In the genomic region with DNA sequence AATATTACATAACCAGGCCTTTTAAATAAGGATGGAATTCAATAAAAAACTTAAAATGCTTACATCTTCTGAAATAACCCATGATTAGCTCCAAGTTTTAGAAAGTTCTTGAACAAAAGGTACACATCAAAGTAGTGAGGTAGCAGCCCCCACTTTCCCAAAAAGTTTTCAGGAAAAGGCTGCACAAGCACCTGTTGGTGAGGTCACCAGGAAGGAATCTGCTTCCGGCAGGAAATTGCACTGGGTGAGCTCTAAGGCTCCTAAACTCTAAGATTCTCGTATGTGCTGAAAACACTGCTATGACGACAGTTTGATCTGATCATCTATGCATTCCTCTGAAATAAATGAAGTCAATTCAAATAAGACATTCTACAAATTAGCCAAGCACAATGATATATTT, we compare ENCODE assay signal across 1 cellular context.
TF ChIP-seq lines count a peak whose summit lies in the region.

No MANE protein-coding gene starts in this region.

TF ChIP-seq in WTC11, 78 proteins besides CTCF, POLR2A, EP300 and RAD21 (continued from another document):
- TF ChIP-seq, protein P1, sequence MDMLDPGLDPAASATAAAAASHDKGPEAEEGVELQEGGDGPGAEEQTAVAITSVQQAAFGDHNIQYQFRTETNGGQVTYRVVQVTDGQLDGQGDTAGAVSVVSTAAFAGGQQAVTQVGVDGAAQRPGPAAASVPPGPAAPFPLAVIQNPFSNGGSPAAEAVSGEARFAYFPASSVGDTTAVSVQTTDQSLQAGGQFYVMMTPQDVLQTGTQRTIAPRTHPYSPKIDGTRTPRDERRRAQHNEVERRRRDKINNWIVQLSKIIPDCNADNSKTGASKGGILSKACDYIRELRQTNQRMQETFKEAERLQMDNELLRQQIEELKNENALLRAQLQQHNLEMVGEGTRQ (CRISPR knock-in tag; IDR thresholded peaks at IDR 0.05), result no peak
- no peak for TF ChIP-seq CREB1 (CRISPR knock-in tag; IDR thresholded peaks at IDR 0.05)
- TF ChIP-seq, protein P2, sequence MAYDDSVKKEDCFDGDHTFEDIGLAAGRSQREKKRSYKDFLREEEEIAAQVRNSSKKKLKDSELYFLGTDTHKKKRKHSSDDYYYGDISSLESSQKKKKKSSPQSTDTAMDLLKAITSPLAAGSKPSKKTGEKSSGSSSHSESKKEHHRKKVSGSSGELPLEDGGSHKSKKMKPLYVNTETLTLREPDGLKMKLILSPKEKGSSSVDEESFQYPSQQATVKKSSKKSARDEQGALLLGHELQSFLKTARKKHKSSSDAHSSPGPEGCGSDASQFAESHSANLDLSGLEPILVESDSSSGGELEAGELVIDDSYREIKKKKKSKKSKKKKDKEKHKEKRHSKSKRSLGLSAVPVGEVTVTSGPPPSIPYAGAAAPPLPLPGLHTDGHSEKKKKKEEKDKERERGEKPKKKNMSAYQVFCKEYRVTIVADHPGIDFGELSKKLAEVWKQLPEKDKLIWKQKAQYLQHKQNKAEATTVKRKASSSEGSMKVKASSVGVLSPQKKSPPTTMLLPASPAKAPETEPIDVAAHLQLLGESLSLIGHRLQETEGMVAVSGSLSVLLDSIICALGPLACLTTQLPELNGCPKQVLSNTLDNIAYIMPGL (CRISPR knock-in tag; IDR thresholded peaks at IDR 0.05), result no peak
- TF ChIP-seq NFYB (CRISPR knock-in tag; conservative IDR thresholded peaks at IDR 0.05; ENCODE audit: low read depth), result no peak
- TF ChIP-seq, protein P3, sequence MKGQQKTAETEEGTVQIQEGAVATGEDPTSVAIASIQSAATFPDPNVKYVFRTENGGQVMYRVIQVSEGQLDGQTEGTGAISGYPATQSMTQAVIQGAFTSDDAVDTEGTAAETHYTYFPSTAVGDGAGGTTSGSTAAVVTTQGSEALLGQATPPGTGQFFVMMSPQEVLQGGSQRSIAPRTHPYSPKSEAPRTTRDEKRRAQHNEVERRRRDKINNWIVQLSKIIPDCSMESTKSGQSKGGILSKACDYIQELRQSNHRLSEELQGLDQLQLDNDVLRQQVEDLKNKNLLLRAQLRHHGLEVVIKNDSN (CRISPR knock-in tag; IDR thresholded peaks at IDR 0.05), result no peak
- no peak for TF ChIP-seq RORB (CRISPR knock-in tag; IDR thresholded peaks at IDR 0.05)
- TF ChIP-seq SP1 (CRISPR knock-in tag; conservative IDR thresholded peaks at IDR 0.05), result no peak
- no peak for TF ChIP-seq GRHL2 (CRISPR knock-in tag; IDR thresholded peaks at IDR 0.05; ENCODE audit: insufficient replicate concordance, severe bottlenecking)
- TF ChIP-seq ZNF219 (CRISPR knock-in tag; IDR thresholded peaks at IDR 0.05; ENCODE audit: borderline replicate concordance), result no peak
- TF ChIP-seq ZNF232 (CRISPR knock-in tag; IDR thresholded peaks at IDR 0.05), result no peak
TF ChIP-seq in WTC11: peak in this region for 0.
